Comparison of ENCODE assay signal across 19 cellular contexts in the genomic region with DNA sequence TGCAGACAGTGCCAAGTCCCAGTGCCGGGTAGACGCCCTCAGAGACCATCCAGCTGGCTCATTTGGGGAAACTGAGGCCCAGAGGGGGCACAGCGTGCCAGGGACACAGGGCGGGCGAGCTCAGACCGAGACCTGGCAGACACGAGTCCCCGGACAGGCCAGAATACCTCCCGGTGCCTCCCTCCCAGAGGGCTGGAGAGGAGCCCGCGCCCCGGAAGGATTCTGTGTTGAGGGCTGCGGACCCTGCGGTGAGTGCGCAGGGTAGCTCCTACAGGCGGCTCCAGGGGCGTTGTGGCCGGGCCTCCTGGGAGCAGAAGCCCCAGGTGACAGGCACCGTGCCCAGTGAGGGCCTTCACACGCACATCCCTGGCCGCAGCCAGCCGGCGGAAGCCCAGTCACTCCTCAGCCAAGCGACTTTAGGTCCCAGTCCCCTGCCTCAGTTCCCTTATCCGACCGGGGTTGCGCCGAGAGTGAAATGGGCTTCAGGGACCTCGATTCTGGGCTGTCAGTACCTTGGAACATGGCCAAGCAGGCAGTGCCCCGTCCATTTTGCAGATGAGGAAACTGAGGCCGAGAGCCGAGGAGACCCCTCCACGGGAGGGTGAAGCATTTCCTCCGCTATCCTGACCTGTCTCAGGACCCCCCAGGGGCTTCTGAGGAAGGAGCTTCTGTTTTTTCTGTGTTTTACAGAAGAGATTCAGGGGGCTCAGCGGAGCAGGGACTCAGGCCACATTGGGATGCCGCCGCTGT.
DNase-seq lines count a peak whose midpoint lies in the region; ATAC-seq and TF ChIP-seq lines count a peak whose summit lies in the region.
"Had no signal": no experiment of that assay in that cellular context is flagged by ENCODE, and none has a peak within 500 bp of the region (broad histone marks: within the 10 kb centered on the region; RNA-seq: fewer than 3 reads in every experiment).

No MANE protein-coding gene starts in this region.

- no peak for ATAC-seq in natural killer cell
- ATAC-seq in natural killer cell treated with Interleukin-12 subunit alpha and Interleukin-12 subunit beta and Interleukin-15 and Interleukin-18, amount 100 ng/mL, for 72 hours = no peak
- ATAC-seq in stimulated activated effector memory CD8-positive, alpha-beta T cell treated with anti-CD3 and anti-CD28 coated beads, Interleukin-12 subunit alpha, Interleukin-12 subunit beta, amount 100 ng/mL, for 72 hours = no peak

- no peaks in the 10 kb centered on the region for H3K36me3 Mint-ChIP-seq in natural killer cell
- no peaks in the 10 kb centered on the region for H3K36me3 Mint-ChIP-seq in natural killer cell treated with Interleukin-12 subunit alpha and Interleukin-12 subunit beta and Interleukin-15 and Interleukin-18, amount 100 ng/mL, for 72 hours
- H3K36me3 Mint-ChIP-seq in stimulated activated effector memory CD8-positive, alpha-beta T cell treated with anti-CD3 and anti-CD28 coated beads, Interleukin-12 subunit alpha, Interleukin-12 subunit beta, amount 100 ng/mL, for 72 hours = no peaks in the 10 kb centered on the region
- H3K36me3 Mint-ChIP-seq: IgD-negative memory B cell had no signal

- DNase-seq in NCI-H345 (lab: John Stamatoyannopoulos, UW) (peak; percentile 31), NCI-H345 treated with DMSO at 0.1 percent for 48 hours (lab: John Stamatoyannopoulos, UW; ENCODE audit: unreplicated experiment) (no peak), natural killer cell (no peak), NCI-H2196 (lab: John Stamatoyannopoulos, UW; ENCODE audit: unreplicated experiment) (no peak)
- DNase-seq in natural killer cell treated with Interleukin-12 subunit alpha and Interleukin-12 subunit beta and Interleukin-15 and Interleukin-18, amount 100 ng/mL, for 72 hours (ENCODE audit: low spot score) = no peak
- DNase-seq in stimulated activated effector memory CD8-positive, alpha-beta T cell treated with anti-CD3 and anti-CD28 coated beads, Interleukin-12 subunit alpha, Interleukin-12 subunit beta, amount 100 ng/mL, for 72 hours (ENCODE audit: low spot score in 2 of 2) = no peak
- no peak for DNase-seq in activated T-cell treated with anti-CD3 and anti-CD28 coated beads, Interleukin-2, amount 50 U/mL, for 48 hours
- DNase-seq: AML-193, DMS 273 treated with DMSO at 0.1 percent for 48 hours, GOT3, HCEC 1CT, Karpas-422, NCI-H1436, NCI-H187 treated with DMSO at 0.1 percent for 48 hours, NCI-H2107, NCI-H510A treated with DMSO at 0.1 percent for 48 hours had no signal

- peak overlapping the region; percentile 89 for H3K27ac ChIP-seq in VCaP
- H3K27ac ChIP-seq: Peyer's patch had no signal

- intact Hi-C loops in natural killer cell (cut with micrococcal nuclease) = no loop called here

- H3K9me3 Mint-ChIP-seq in natural killer cell = no peaks in the 10 kb centered on the region
- H3K9me3 Mint-ChIP-seq in natural killer cell treated with Interleukin-12 subunit alpha and Interleukin-12 subunit beta and Interleukin-15 and Interleukin-18, amount 100 ng/mL, for 72 hours = no peaks in the 10 kb centered on the region
- H3K9me3 Mint-ChIP-seq in stimulated activated effector memory CD8-positive, alpha-beta T cell treated with anti-CD3 and anti-CD28 coated beads, Interleukin-12 subunit alpha, Interleukin-12 subunit beta, amount 100 ng/mL, for 72 hours = no peaks in the 10 kb centered on the region

- H3K27me3 Mint-ChIP-seq in natural killer cell (ENCODE audit: low read depth in 2 of 2) = peaks cover 3 to 9% of the 10 kb centered on the region in 2 donors
- H3K27me3 Mint-ChIP-seq in natural killer cell treated with Interleukin-12 subunit alpha and Interleukin-12 subunit beta and Interleukin-15 and Interleukin-18, amount 100 ng/mL, for 72 hours = peaks cover 1 to 2% of the 10 kb centered on the region in 2 donors

- no peak overlapping the region for H3K4me3 Mint-ChIP-seq in natural killer cell
- no peak overlapping the region for H3K4me3 Mint-ChIP-seq in natural killer cell treated with Interleukin-12 subunit alpha and Interleukin-12 subunit beta and Interleukin-15 and Interleukin-18, amount 100 ng/mL, for 72 hours
- H3K4me3 Mint-ChIP-seq in stimulated activated effector memory CD8-positive, alpha-beta T cell treated with anti-CD3 and anti-CD28 coated beads, Interleukin-12 subunit alpha, Interleukin-12 subunit beta, amount 100 ng/mL, for 72 hours = peak overlapping the region; percentile 68

- H3K4me1 Mint-ChIP-seq in natural killer cell = peaks cover 17 to 42% of the 10 kb centered on the region in 2 donors
- peaks cover 20 to 24% of the 10 kb centered on the region in 2 donors for H3K4me1 Mint-ChIP-seq in natural killer cell treated with Interleukin-12 subunit alpha and Interleukin-12 subunit beta and Interleukin-15 and Interleukin-18, amount 100 ng/mL, for 72 hours (ENCODE audit: low read depth in 2 of 2)
- H3K4me1 Mint-ChIP-seq in stimulated activated effector memory CD8-positive, alpha-beta T cell treated with anti-CD3 and anti-CD28 coated beads, Interleukin-12 subunit alpha, Interleukin-12 subunit beta, amount 100 ng/mL, for 72 hours = peaks cover 38% of the 10 kb centered on the region

- H3K27ac Mint-ChIP-seq in natural killer cell = peak overlapping the region; percentile 83 to 84
- no peak overlapping the region for H3K27ac Mint-ChIP-seq in natural killer cell treated with Interleukin-12 subunit alpha and Interleukin-12 subunit beta and Interleukin-15 and Interleukin-18, amount 100 ng/mL, for 72 hours
- no peak overlapping the region for H3K27ac Mint-ChIP-seq in stimulated activated effector memory CD8-positive, alpha-beta T cell treated with anti-CD3 and anti-CD28 coated beads, Interleukin-12 subunit alpha, Interleukin-12 subunit beta, amount 100 ng/mL, for 72 hours

- TF ChIP-seq CTCF in natural killer cell (IDR thresholded peaks at IDR 0.05) (no peak), VCaP (conservative IDR thresholded peaks at IDR 0.05) (no peak)

Comparison
In these comparisons a context has a peak if more than half of its experiments do, and no peak if none do; other contexts are left out.
1. H3K27ac Mint-ChIP-seq: peak in natural killer cell (2 of 2); none in natural killer cell treated with Interleukin-12 subunit alpha and Interleukin-12 subunit beta and Interleukin-15 and Interleukin-18, amount 100 ng/mL, for 72 hours (0 of 2) and stimulated activated effector memory CD8-positive, alpha-beta T cell treated with anti-CD3 and anti-CD28 coated beads, Interleukin-12 subunit alpha, Interleukin-12 subunit beta, amount 100 ng/mL, for 72 hours (single experiment).